In genomic region chr6:24744911-24745310, GRCh38 we compare ENCODE assay signal across 21 cellular contexts. TPM values are rescaled to one million over a fixed set of nuclear protein-coding genes. Genes with fewer than 3 reads are reported as not detected.
DNase-seq lines count a peak whose midpoint lies in the region; ATAC-seq and TF ChIP-seq lines count a peak whose summit lies in the region.
"Had no signal": no experiment of that assay in that cellular context is flagged by ENCODE, and none has a peak within 500 bp of the region (broad histone marks: within the 10 kb centered on the region; RNA-seq: fewer than 3 reads in every experiment).

No MANE protein-coding gene starts in this region.

- no peak overlapping the region for H3K4me3 ChIP-seq in mammary epithelial cell (replicated peaks in 1 of 3; ENCODE audit: insufficient read depth in 1 of 3, low read depth in 2 of 3, low read length in 3 of 3)
- H3K4me3 ChIP-seq: cardiac muscle cell had no signal

- POLR2A ChIA-PET in MCF 10A (lab: Yijun Ruan, JAX) = interaction anchor here (0.6 to 3.1 kb wide), 4 partner anchors 20 to 861 kb away, joined by 3 to 25 read pairs (median 4); no protein-coding TSS in a partner anchor
- POLR2A ChIA-PET in activated CD4-positive, alpha-beta memory T cell treated with anti-CD3 and anti-CD28 coated beads, Interleukin-2, amount 10 ng/mL, durations not matched to agents 7 days and 5 days (lab: Charles Lee) = interaction anchor here (2.1 kb wide), 1 partner anchor 23 kb away, joined by 8 read pairs; no protein-coding TSS in a partner anchor

- H3K79me2 ChIP-seq in mammary epithelial cell (ENCODE audit: insufficient read depth, low read length) = no peaks in the 10 kb centered on the region

- WGBS in mammary epithelial cell (ENCODE audit: low coverage, missing lambda C conversion rate) = 95% methylated on average over 5 of the region's 5 CpGs

- H3K4me1 ChIP-seq in mammary epithelial cell (ENCODE audit: insufficient read depth, low read length) (peaks cover 25% of the 10 kb centered on the region), foreskin keratinocyte (peaks cover 7% of the 10 kb centered on the region)

- no peaks in the 10 kb centered on the region for H4K20me1 ChIP-seq in mammary epithelial cell (ENCODE audit: insufficient read depth, low read length)

- CTCF ChIA-PET in MCF 10A (lab: Yijun Ruan, JAX) = interaction anchor here (1.0 kb wide), 1 partner anchor 22 kb away, joined by 3 read pairs; no protein-coding TSS in a partner anchor
- CTCF ChIA-PET in mammary epithelial cell (lab: Charles Lee; ENCODE audit: low non-redundant PET) = no interaction called here
- CTCF ChIA-PET in activated CD4-positive, alpha-beta memory T cell treated with anti-CD3 and anti-CD28 coated beads, Interleukin-2, amount 10 ng/mL, durations not matched to agents 7 days and 5 days (lab: Charles Lee) = interaction anchor here (1.2 kb wide), 1 partner anchor 34 kb away, joined by 3 read pairs; no protein-coding TSS in a partner anchor

- TF ChIP-seq CTCF in MCF 10A (IDR thresholded peaks at IDR 0.05; ENCODE audit: unreplicated experiment) (no peak), mammary epithelial cell (conservative IDR thresholded peaks at IDR 0.05 in 1 of 2, IDR thresholded peaks at IDR 0.05 in 1 of 2; ENCODE audit: extremely low read depth in 1 of 2, insufficient read depth in 1 of 2, low read depth in 1 of 2, low read length in 2 of 2) (no peak), GM20000 (IDR thresholded peaks at IDR 0.05; ENCODE audit: extremely low read depth, missing control alignments) (no peak), foreskin keratinocyte (conservative IDR thresholded peaks at IDR 0.05) (no peak)

- in situ Hi-C loops in mammary epithelial cell (cut with MboI; ENCODE audit: low sequenced_read_pairs in 2 of 2) = no loop called here

- H3K9me3 Mint-ChIP-seq in MCF 10A (ENCODE audit: unreplicated experiment) = no peaks in the 10 kb centered on the region
- no peaks in the 10 kb centered on the region for H3K9me3 Mint-ChIP-seq in activated CD4-positive, alpha-beta memory T cell treated with anti-CD3 and anti-CD28 coated beads, Interleukin-2, amount 10 ng/mL, durations not matched to agents 7 days and 5 days
- H3K9me3 Mint-ChIP-seq: endodermal cell, H9 had no signal

- ATAC-seq in foreskin keratinocyte = no peak

- H3K4me1 Mint-ChIP-seq in MCF 10A (ENCODE audit: insufficient read depth, unreplicated experiment) = peaks cover 29% of the 10 kb centered on the region
- H3K4me1 Mint-ChIP-seq in activated CD4-positive, alpha-beta memory T cell treated with anti-CD3 and anti-CD28 coated beads, Interleukin-2, amount 10 ng/mL, durations not matched to agents 7 days and 5 days = peaks cover 19% of the 10 kb centered on the region
- H3K4me1 Mint-ChIP-seq: endodermal cell, H9 had no signal

- H3K27me3 ChIP-seq in mammary epithelial cell (ENCODE audit: insufficient read depth, low read length) = no peaks in the 10 kb centered on the region
- H3K27me3 ChIP-seq in foreskin keratinocyte = no peaks in the 10 kb centered on the region
- H3K27me3 ChIP-seq: cardiac muscle cell had no signal

- no peak overlapping the region for H3K4me3 Mint-ChIP-seq in MCF 10A (ENCODE audit: unreplicated experiment)
- no peak overlapping the region for H3K4me3 Mint-ChIP-seq in activated CD4-positive, alpha-beta memory T cell treated with anti-CD3 and anti-CD28 coated beads, Interleukin-2, amount 10 ng/mL, durations not matched to agents 7 days and 5 days
- H3K4me3 Mint-ChIP-seq: endodermal cell, H9 had no signal

- DNase-seq in MCF 10A (ENCODE audit: unreplicated experiment) (no peak), mammary epithelial cell (no peak), medulla oblongata (ENCODE audit: extremely low spot score) (peak; percentile 83), GM20000 (ENCODE audit: low spot score) (no peak), foreskin keratinocyte (no peak)
- no peak for DNase-seq in activated CD4-positive, alpha-beta memory T cell treated with anti-CD3 and anti-CD28 coated beads, Interleukin-2, amount 10 ng/mL, durations not matched to agents 7 days and 5 days
- DNase-seq: DMS153; endodermal cell; H9; NCI-H1105 treated with DMSO at 0.1 percent for 48 hours; NCI-H748 treated with DMSO at 0.1 percent for 48 hours; stimulated activated naive CD4-positive, alpha-beta T cell had no signal

- no peak overlapping the region for H3K4me2 ChIP-seq in mammary epithelial cell (ENCODE audit: insufficient read depth, low read depth, low read length)

- no TSS peak for BruUV-seq in MCF 10A (replicated peaks; lab: Mats Ljungman, UMichigan)
- no TSS peak for BruUV-seq in mammary epithelial cell (replicated peaks; lab: Mats Ljungman, UMichigan)

- dilution Hi-C loops in mammary epithelial cell (cut with HindIII; ENCODE audit: low sequenced_read_pairs) = loop anchor here (5.0 kb wide), 1 partner anchor 32 kb away; no protein-coding TSS in a partner anchor

- no peaks in the 10 kb centered on the region for H3K36me3 ChIP-seq in mammary epithelial cell (ENCODE audit: insufficient read depth, low read length)
- H3K36me3 ChIP-seq: cardiac muscle cell had no signal

- no peaks in the 10 kb centered on the region for H3K36me3 Mint-ChIP-seq in MCF 10A (ENCODE audit: insufficient read depth, unreplicated experiment)
- no peaks in the 10 kb centered on the region for H3K36me3 Mint-ChIP-seq in activated CD4-positive, alpha-beta memory T cell treated with anti-CD3 and anti-CD28 coated beads, Interleukin-2, amount 10 ng/mL, durations not matched to agents 7 days and 5 days (ENCODE audit: low read depth)

- no peaks in the 10 kb centered on the region for H3K9me3 ChIP-seq in mammary epithelial cell (replicated peaks; ENCODE audit: insufficient read depth, low read length)

- peak overlapping the region; percentile 74 for H3K27ac Mint-ChIP-seq in MCF 10A (ENCODE audit: low read depth, unreplicated experiment)
- no peak overlapping the region for H3K27ac Mint-ChIP-seq in activated CD4-positive, alpha-beta memory T cell treated with anti-CD3 and anti-CD28 coated beads, Interleukin-2, amount 10 ng/mL, durations not matched to agents 7 days and 5 days
- H3K27ac Mint-ChIP-seq: endodermal cell, H9 had no signal

- no peak overlapping the region for H2AFZ ChIP-seq in mammary epithelial cell (ENCODE audit: low read depth, low read length)

- no peaks in the 10 kb centered on the region for H3K27me3 Mint-ChIP-seq in MCF 10A (ENCODE audit: insufficient read depth, unreplicated experiment)
- H3K27me3 Mint-ChIP-seq in activated CD4-positive, alpha-beta memory T cell treated with anti-CD3 and anti-CD28 coated beads, Interleukin-2, amount 10 ng/mL, durations not matched to agents 7 days and 5 days = peaks cover 9% of the 10 kb centered on the region

- no peak overlapping the region for H3K9ac ChIP-seq in mammary epithelial cell (ENCODE audit: insufficient read depth, low read length)

- H3K27ac ChIP-seq in mammary epithelial cell (ENCODE audit: insufficient read depth, low read depth, low read length) (no peak overlapping the region), angular gyrus (ENCODE audit: low read depth, low read length) (peak overlapping the region; percentile 73), temporal lobe (ENCODE audit: low read depth, low read length) (peak overlapping the region; percentile 25), foreskin keratinocyte (no peak overlapping the region)
- H3K27ac ChIP-seq: C4-2B, cardiac muscle cell, HL-60 had no signal

- intact Hi-C loops in MCF 10A (cut with micrococcal nuclease) = no loop called here
- intact Hi-C loops in mammary epithelial cell (cut with micrococcal nuclease) = no loop called here

RNA-seq across cellular contexts. Expression of gene C6orf62, which starts 26.0 kb away (rescaled TPM):
- total RNA-seq in MCF 10A (2022) (96.2 and 101 TPM in 2 replicates), mammary epithelial cell (100 to 1,000 TPM; 112 TPM), temporal lobe (83.3 TPM), foreskin keratinocyte (110 and 124 TPM in 2 replicates)
- polyA plus RNA-seq in mammary epithelial cell (53.4 TPM), foreskin keratinocyte (38.0 and 43.3 TPM in 2 replicates)
- 54.3 TPM for polyA minus RNA-seq in mammary epithelial cell
- 100 to 1,000 TPM; 155 to 156 TPM for total RNA-seq in activated CD4-positive, alpha-beta memory T cell treated with anti-CD3 and anti-CD28 coated beads, Interleukin-2, amount 10 ng/mL, durations not matched to agents 7 days and 5 days

RNA-seq across cellular contexts. Expression of gene GMNN, which starts 29.8 kb away (rescaled TPM):
- total RNA-seq in MCF 10A (2022) (12.5 and 22.4 TPM in 2 replicates), mammary epithelial cell (10 to 100 TPM in 1 of 2 donors, 1 to 10 TPM in 1; 8.0 to 36.3 TPM), temporal lobe (8.6 TPM), foreskin keratinocyte (68.2 and 77.6 TPM in 2 replicates)
- polyA plus RNA-seq in mammary epithelial cell (43.7 TPM), foreskin keratinocyte (70.6 and 86.7 TPM in 2 replicates)
- 14.9 TPM for polyA minus RNA-seq in mammary epithelial cell
- total RNA-seq in activated CD4-positive, alpha-beta memory T cell treated with anti-CD3 and anti-CD28 coated beads, Interleukin-2, amount 10 ng/mL, durations not matched to agents 7 days and 5 days = 10 to 100 TPM; 67.6 to 69.0 TPM

RNA-seq across cellular contexts. Expression of gene ARMH2, which starts 53.8 kb away (rescaled TPM):
- total RNA-seq in MCF 10A (2022) = not detected in 2 replicates
- total RNA-seq in mammary epithelial cell = not detected
- not detected for polyA plus RNA-seq in mammary epithelial cell
- polyA minus RNA-seq in mammary epithelial cell = not detected
- not detected for total RNA-seq in temporal lobe
- total RNA-seq in foreskin keratinocyte = not detected in 2 replicates
- not detected in 2 replicates for polyA plus RNA-seq in foreskin keratinocyte
- total RNA-seq in activated CD4-positive, alpha-beta memory T cell treated with anti-CD3 and anti-CD28 coated beads, Interleukin-2, amount 10 ng/mL, durations not matched to agents 7 days and 5 days = 1 to 10 TPM; 1.2 to 1.5 TPM
- total RNA-seq: A673, cardiac muscle cell, endodermal cell, H9, kidney epithelial cell, osteocyte, urinary bladder had no signal
- polyA plus RNA-seq: cardiac muscle cell, urinary bladder had no signal

Comparison
In these comparisons a context has a peak if more than half of its experiments do, and no peak if none do; other contexts are left out.
1. H3K27ac ChIP-seq: peak in angular gyrus (single experiment) and temporal lobe (single experiment); none in mammary epithelial cell (single experiment) and foreskin keratinocyte (single experiment).